ENCODE assay signal across 11 cellular contexts in the genomic region with DNA sequence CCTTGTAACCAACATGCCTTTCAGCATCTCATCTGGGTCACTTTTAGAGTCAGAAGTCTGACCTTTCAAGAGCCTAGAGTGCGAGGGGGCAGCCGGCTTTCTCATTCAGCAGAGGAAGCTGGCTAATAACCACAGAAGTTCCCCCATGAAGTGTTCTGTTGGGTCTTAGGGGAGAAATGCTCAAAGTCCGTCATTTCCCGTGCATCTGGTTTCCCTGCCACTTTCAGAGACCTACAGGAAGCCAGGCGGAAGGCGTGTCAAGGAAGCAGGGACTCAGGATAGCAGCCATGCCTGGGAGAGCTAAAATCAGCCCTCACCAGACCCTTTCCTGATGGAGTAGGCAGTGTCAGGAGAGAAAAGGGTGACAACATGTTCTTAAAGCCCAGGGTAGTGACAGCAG.
DNase-seq lines count a peak whose midpoint lies in the region; ATAC-seq and TF ChIP-seq lines count a peak whose summit lies in the region.
"Had no signal": no experiment of that assay in that cellular context is flagged by ENCODE, and none has a peak within 500 bp of the region (broad histone marks: within the 10 kb centered on the region; RNA-seq: fewer than 3 reads in every experiment).

No MANE protein-coding gene starts in this region.

- TF ChIP-seq CTCF in GM20000 (IDR thresholded peaks at IDR 0.05; ENCODE audit: extremely low read depth, missing control alignments) (no peak), suprapubic skin (IDR thresholded peaks at IDR 0.05) (no peak), testis (IDR thresholded peaks at IDR 0.05) (no peak), stomach (IDR thresholded peaks at IDR 0.05) (no peak)

- TF ChIP-seq EP300 in suprapubic skin (IDR thresholded peaks at IDR 0.05), result no peak
- no peak for TF ChIP-seq EP300 in stomach (IDR thresholded peaks at IDR 0.05)

- H3K4me3 ChIP-seq in suprapubic skin (no peak overlapping the region), testis (no peak overlapping the region), stomach (no peak overlapping the region)
- H3K4me3 ChIP-seq: smooth muscle cell had no signal

- ATAC-seq in left lobe of liver, result peak; percentile 37

- intact Hi-C loops in testis (cut with DNase I; ENCODE audit: low total_unique reads) (no loop called here), stomach (cut with DNase I; ENCODE audit: low total_unique reads) (no loop called here)

- DNase-seq in CD1c-positive myeloid dendritic cell (ENCODE audit: extremely low spot score) (peak; percentile 21), GM20000 (ENCODE audit: low spot score) (peak; percentile 31), NCI-H69 (lab: John Stamatoyannopoulos, UW) (peak; percentile 16), left lobe of liver (ENCODE audit: low spot score) (no peak), suprapubic skin (ENCODE audit: low spot score in 2 of 2) (no peak), testis (no peak), stomach (no peak)
- no peak for DNase-seq in activated naive CD4-positive, alpha-beta T cell (lab: John Stamatoyannopoulos, UW)
- DNase-seq: EL, MM.1S had no signal

- H3K4me1 ChIP-seq in suprapubic skin (no peaks in the 10 kb centered on the region), testis (no peaks in the 10 kb centered on the region), stomach (no peaks in the 10 kb centered on the region)

- no peak for TF ChIP-seq POLR2A in suprapubic skin (IDR thresholded peaks at IDR 0.05)
- TF ChIP-seq POLR2A in testis (IDR thresholded peaks at IDR 0.05), result no peak
- no peak for TF ChIP-seq POLR2A in stomach (IDR thresholded peaks at IDR 0.05)

- WGBS in suprapubic skin, result 87% methylated on average over 6 of the region's 6 CpGs
- WGBS in testis, 2 donors, result 60 to 86% methylated on average over 6 of the region's 6 CpGs
- 58 to 84% (median 76%) methylated on average over 6 of the region's 6 CpGs for WGBS in stomach, 5 donors

- H3K9me3 ChIP-seq in suprapubic skin (no peaks in the 10 kb centered on the region), testis (no peaks in the 10 kb centered on the region), stomach (no peaks in the 10 kb centered on the region)

- H3K27ac ChIP-seq in suprapubic skin (no peak overlapping the region), testis (no peak overlapping the region), stomach (peak overlapping the region in 2 of 5 donors; percentile 18 to 21)

- H3K36me3 ChIP-seq in suprapubic skin (no peaks in the 10 kb centered on the region), testis (ENCODE audit: low read depth, missing control alignments) (no peaks in the 10 kb centered on the region), stomach (no peaks in the 10 kb centered on the region)

- H3K27me3 ChIP-seq in suprapubic skin, result no peaks in the 10 kb centered on the region
- H3K27me3 ChIP-seq in testis, result no peaks in the 10 kb centered on the region
- H3K27me3 ChIP-seq in stomach, result no peaks in the 10 kb centered on the region

Comparison
In these comparisons a context has a peak if more than half of its experiments do, and no peak if none do; other contexts are left out.
1. DNase-seq: peak in CD1c-positive myeloid dendritic cell (single experiment), GM20000 (single experiment) and NCI-H69 (single experiment); none in left lobe of liver (single experiment), suprapubic skin (0 of 2), testis (single experiment), activated naive CD4-positive, alpha-beta T cell (0 of 4) and stomach (single experiment).